Comparison of ENCODE assay signal across 16 cellular contexts in the genomic region with DNA sequence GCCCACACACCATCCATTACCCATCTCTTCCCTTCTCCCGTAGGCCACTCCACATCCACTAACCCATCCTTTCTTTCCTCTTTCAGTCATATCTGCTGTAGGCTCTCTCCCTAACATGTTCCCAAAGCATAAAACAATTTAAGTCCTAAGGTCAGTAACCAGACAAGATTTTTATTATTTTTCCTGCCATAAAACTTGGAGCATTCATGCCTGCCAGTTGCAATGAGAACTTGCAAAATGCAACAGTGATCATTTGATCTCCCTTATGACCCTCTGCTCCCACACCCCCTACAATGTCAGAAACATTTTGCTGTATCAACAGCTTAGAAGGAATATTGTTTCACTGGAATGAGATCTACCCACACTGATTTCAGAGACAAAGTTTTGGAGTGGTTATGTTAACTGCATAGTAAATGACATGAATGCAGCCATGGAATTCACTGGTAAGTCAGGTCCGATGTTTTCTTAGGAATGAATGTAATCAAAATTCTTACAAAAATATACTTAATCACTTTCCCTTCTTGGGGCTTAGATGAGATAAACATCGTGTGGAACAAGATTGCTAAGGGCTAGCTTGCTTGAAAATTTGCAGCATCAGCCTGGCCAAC. TPM values are rescaled to one million over a fixed set of nuclear protein-coding genes. Genes with fewer than 3 reads are reported as not detected.
A peak's percentile ranks its signal among the peaks of the same experiment; 100 is the strongest.
DNase-seq lines count a peak whose midpoint lies in the region; ATAC-seq, FAIRE-seq and TF ChIP-seq lines count a peak whose summit lies in the region.
"Had no signal": no experiment of that assay in that cellular context is flagged by ENCODE, and none has a peak within 500 bp of the region (broad histone marks: within the 10 kb centered on the region; RNA-seq: fewer than 3 reads in every experiment).

No MANE protein-coding gene starts in this region.

- no peaks in the 10 kb centered on the region for H3K4me1 ChIP-seq in pancreas

- FAIRE-seq in GM12892 (lab: Jason Lieb, UNC) (peak; percentile 42), pancreas (lab: Jason Lieb, UNC) (peak; percentile 34)
- FAIRE-seq: H54 had no signal

- ATAC-seq in pancreas: no peak
- ATAC-seq in HG03520 (IDR thresholded peaks at IDR 0.05; ENCODE audit: unreplicated experiment): no peak
- no peak for ATAC-seq in HG02840 (IDR thresholded peaks at IDR 0.05; ENCODE audit: low FRiP score, unreplicated experiment)
- ATAC-seq in HG03378 (IDR thresholded peaks at IDR 0.05; ENCODE audit: unreplicated experiment): no peak
- ATAC-seq: PC-3 had no signal

- no peak for TF ChIP-seq POLR2A in GM12892 (IDR thresholded peaks at IDR 0.05; ENCODE audit: low read depth, low read length)

- 71 to 78% methylated on average over 3 of the region's 3 CpGs for WGBS in pancreas, 2 donors

- no peak overlapping the region for H3K27ac ChIP-seq in pancreas
- H3K27ac ChIP-seq: C4-2B had no signal

- intact Hi-C loops in pancreas (cut with DNase I): no loop called here

- no peaks in the 10 kb centered on the region for H3K9me3 ChIP-seq in pancreas

- no peak overlapping the region for H3K4me3 ChIP-seq in fibroblast of villous mesenchyme (ENCODE audit: low read depth, low read length)
- no peak overlapping the region for H3K4me3 ChIP-seq in pancreas

- no peak for TF ChIP-seq CTCF in fibroblast of villous mesenchyme (IDR thresholded peaks at IDR 0.05; ENCODE audit: insufficient read depth, low read depth, low read length)
- no peak for TF ChIP-seq CTCF in pancreas (IDR thresholded peaks at IDR 0.05)

- H3K27me3 ChIP-seq in pancreas: no peaks in the 10 kb centered on the region

- H3K36me3 ChIP-seq in pancreas: no peaks in the 10 kb centered on the region

- DNase-seq in GM12892 (ENCODE audit: insufficient read length) (no peak), amniotic epithelial cell (ENCODE audit: low read depth) (peak; percentile 16), fibroblast of villous mesenchyme (ENCODE audit: low read depth) (peak; percentile 14), pancreas (no peak), NCI-H345 (lab: John Stamatoyannopoulos, UW) (no peak)
- DNase-seq: KBM-7, NCI-H1417 treated with DMSO at 0.1 percent for 48 hours, NCI-H2029, NCI-H2171 treated with DMSO at 0.1 percent for 48 hours, NCI-H774, PC-3 had no signal

RNA-seq across cellular contexts. Expression of a gene that starts 5.7 kb away (rescaled TPM):
- polyA plus RNA-seq in GM12892 (2012; ENCODE audit: missing spikeins): 1.0 TPM
- total RNA-seq in fibroblast of villous mesenchyme (1.6 and 4.3 TPM in 2 replicates), pancreas (1 to 10 TPM; 2.2 to 4.4 (median 2.5) TPM)
- 1 to 10 TPM in 1 of 2 donors, under 1 TPM in 1; 0.96 to 1.3 TPM for polyA plus RNA-seq in pancreas

RNA-seq across cellular contexts. Expression of a gene that starts 5.8 kb away (rescaled TPM):
- polyA plus RNA-seq in GM12892 (2012; ENCODE audit: missing spikeins): 0.15 TPM
- total RNA-seq in fibroblast of villous mesenchyme: under 0.01 and 0.64 TPM in 2 replicates
- 1 to 10 TPM in 3 of 6 donors, under 1 TPM in 3; 0.67 to 3.2 (median 1.3) TPM for total RNA-seq in pancreas
- 1 to 10 TPM in 1 of 2 donors, under 1 TPM in 1; 0.99 to 2.1 TPM for polyA plus RNA-seq in pancreas

Comparison
In these comparisons a context has a peak if more than half of its experiments do, and no peak if none do; other contexts are left out.
1. DNase-seq: peak in amniotic epithelial cell (single experiment) and fibroblast of villous mesenchyme (single experiment); none in GM12892 (single experiment), pancreas (0 of 6) and NCI-H345 (single experiment).